In the genomic region with DNA sequence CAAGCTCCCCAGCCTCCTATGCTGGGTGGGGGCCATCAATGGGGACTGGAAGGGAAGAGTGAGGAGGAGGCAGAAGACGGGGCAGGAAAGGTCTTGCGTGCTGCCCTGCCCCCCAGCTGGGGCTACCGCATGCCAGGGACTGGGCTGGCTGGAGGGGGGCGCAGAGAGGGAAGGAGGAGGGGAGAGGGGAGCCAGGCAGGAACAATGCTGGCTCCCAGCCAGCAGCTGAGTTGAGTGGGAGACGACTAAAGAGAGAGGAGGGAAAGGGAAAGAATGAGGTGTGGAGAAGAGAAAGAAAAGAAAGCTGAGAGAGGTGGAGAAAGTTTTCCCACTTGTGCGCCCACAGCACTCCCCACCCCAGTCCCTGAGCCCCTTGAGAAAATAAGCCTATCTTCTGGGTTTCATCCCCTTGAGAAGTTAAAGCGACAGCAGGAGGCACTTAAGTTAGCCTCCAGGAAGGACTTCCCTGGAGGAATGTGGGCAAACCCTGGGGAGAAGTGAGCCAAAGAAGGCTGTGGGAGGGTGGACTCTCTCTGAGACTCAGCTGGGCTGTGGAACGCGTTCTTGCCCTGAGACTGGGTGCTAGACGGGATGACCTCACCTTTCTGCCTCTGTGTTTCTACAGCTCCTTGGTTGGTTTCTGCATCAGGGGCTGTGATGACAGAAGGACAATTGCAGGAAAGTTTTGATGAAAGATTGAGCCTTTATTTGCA, we compare ENCODE assay signal across 10 cellular contexts. TPM values are rescaled to one million over a fixed set of nuclear protein-coding genes. Genes with fewer than 3 reads are reported as not detected.
DNase-seq lines count a peak whose midpoint lies in the region; ATAC-seq, FAIRE-seq and TF ChIP-seq lines count a peak whose summit lies in the region.
"Had no signal": no experiment of that assay in that cellular context is flagged by ENCODE, and none has a peak within 500 bp of the region (broad histone marks: within the 10 kb centered on the region; RNA-seq: fewer than 3 reads in every experiment).

No MANE protein-coding gene starts in this region.

- peaks cover 53% of the 10 kb centered on the region for H3K4me1 ChIP-seq in GM23338 (ENCODE audit: insufficient read depth)

- peaks cover 57% of the 10 kb centered on the region for H3K4me1 Mint-ChIP-seq in GM23338
- peaks cover 62% of the 10 kb centered on the region for H3K4me1 Mint-ChIP-seq in osteocyte (ENCODE audit: unreplicated experiment)

- H3K27me3 ChIP-seq in GM23338 (ENCODE audit: insufficient read depth): peaks cover 22% of the 10 kb centered on the region

- peaks cover 24% of the 10 kb centered on the region for H3K27me3 Mint-ChIP-seq in GM23338 (ENCODE audit: insufficient read depth, low read depth, poor library complexity)
- H3K27me3 Mint-ChIP-seq in osteocyte (ENCODE audit: unreplicated experiment): peaks cover 3% of the 10 kb centered on the region

- H3K9me3 Mint-ChIP-seq in GM23338: no peaks in the 10 kb centered on the region; the same call in 2 of the 3 replicates
- H3K9me3 Mint-ChIP-seq in osteocyte (ENCODE audit: unreplicated experiment): no peaks in the 10 kb centered on the region
- H3K9me3 Mint-ChIP-seq: activated T-cell treated with anti-CD3 and anti-CD28 coated beads, Interleukin-2, amount 50 U/mL, for 24 hours had no signal

- H4K20me1 ChIP-seq in GM23338 (replicated peaks; ENCODE audit: insufficient read depth): no peaks in the 10 kb centered on the region

- no peak for TF ChIP-seq CTCF in GM23338 (conservative IDR thresholded peaks at IDR 0.05; ENCODE audit: low read depth in 2 of 2)
- no peak for TF ChIP-seq CTCF in osteocyte (IDR thresholded peaks at IDR 0.05)

- H3F3A ChIP-seq in GM23338 (replicated peaks; ENCODE audit: low read depth): peaks cover 36% of the 10 kb centered on the region

- H3K27ac Mint-ChIP-seq in GM23338 (peak overlapping the region; percentile 2; the same call in 1 of the 2 replicates), osteocyte (ENCODE audit: unreplicated experiment) (peak overlapping the region; percentile 86)
- H3K27ac Mint-ChIP-seq: activated T-cell treated with anti-CD3 and anti-CD28 coated beads, Interleukin-2, amount 50 U/mL, for 24 hours had no signal

- H3K4me3 ChIP-seq in GM23338: peak overlapping the region; percentile 51
- H3K4me3 ChIP-seq: lung had no signal

- H3K27ac ChIP-seq in GM23338 (ENCODE audit: low read depth) (no peak overlapping the region), epithelial cell of prostate (peak overlapping the region; percentile 70)

- no peaks in the 10 kb centered on the region for H3K36me3 ChIP-seq in GM23338 (ENCODE audit: insufficient read depth)

- H3K4me3 Mint-ChIP-seq in GM23338: peak overlapping the region; percentile 67
- peak overlapping the region; percentile 64 for H3K4me3 Mint-ChIP-seq in osteocyte (ENCODE audit: unreplicated experiment)
- H3K4me3 Mint-ChIP-seq: activated T-cell treated with anti-CD3 and anti-CD28 coated beads, Interleukin-2, amount 50 U/mL, for 24 hours had no signal

- FAIRE-seq in frontal cortex (lab: Jason Lieb, UNC): no peak

- H3K79me2 ChIP-seq in GM23338 (replicated peaks; ENCODE audit: insufficient read depth): no peaks in the 10 kb centered on the region

- peak; percentile 0 for ATAC-seq in GM23338

- H3K36me3 Mint-ChIP-seq in GM23338 (ENCODE audit: low read depth): no peaks in the 10 kb centered on the region; the same call in 2 of the 3 replicates
- H3K36me3 Mint-ChIP-seq in osteocyte (ENCODE audit: unreplicated experiment): no peaks in the 10 kb centered on the region

- H2AFZ ChIP-seq in GM23338: peak overlapping the region; percentile 67; the same call in 1 of the 2 replicates

- no peak for DNase-seq in GM23338 (ENCODE audit: low spot score)
- peak; percentile 64 for DNase-seq in NCI-H226
- no peak for DNase-seq in epithelial cell of prostate (ENCODE audit: low read depth, low spot score)
- DNase-seq in osteocyte (ENCODE audit: extremely low spot score, unreplicated experiment): no peak
- DNase-seq in frontal cortex (ENCODE audit: low spot score in 2 of 2): no peak
- no peak for DNase-seq in COR-L47 (lab: John Stamatoyannopoulos, UW)
- no peak for DNase-seq in activated gamma-delta T cell (lab: John Stamatoyannopoulos, UW)
- no peak for DNase-seq in DMS153 treated with DMSO at 0.1 percent for 48 hours (lab: John Stamatoyannopoulos, UW; ENCODE audit: unreplicated experiment)

- peak overlapping the region; percentile 89 for H3K4me2 ChIP-seq in GM23338

- no peaks in the 10 kb centered on the region for H3K9me2 ChIP-seq in GM23338 (ENCODE audit: insufficient read depth)

TF ChIP-seq in GM23338, 12 proteins besides CTCF, POLR2A, EP300 and RAD21 (continues in another document):
- TF ChIP-seq ZNF331 (CRISPR knock-in tag; IDR thresholded peaks at IDR 0.05; ENCODE audit: low read depth): no peak
- TF ChIP-seq, protein P1, sequence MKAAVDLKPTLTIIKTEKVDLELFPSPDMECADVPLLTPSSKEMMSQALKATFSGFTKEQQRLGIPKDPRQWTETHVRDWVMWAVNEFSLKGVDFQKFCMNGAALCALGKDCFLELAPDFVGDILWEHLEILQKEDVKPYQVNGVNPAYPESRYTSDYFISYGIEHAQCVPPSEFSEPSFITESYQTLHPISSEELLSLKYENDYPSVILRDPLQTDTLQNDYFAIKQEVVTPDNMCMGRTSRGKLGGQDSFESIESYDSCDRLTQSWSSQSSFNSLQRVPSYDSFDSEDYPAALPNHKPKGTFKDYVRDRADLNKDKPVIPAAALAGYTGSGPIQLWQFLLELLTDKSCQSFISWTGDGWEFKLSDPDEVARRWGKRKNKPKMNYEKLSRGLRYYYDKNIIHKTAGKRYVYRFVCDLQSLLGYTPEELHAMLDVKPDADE (IDR thresholded peaks at IDR 0.05): no peak
- TF ChIP-seq CREB1 (CRISPR knock-in tag; IDR thresholded peaks at IDR 0.05; ENCODE audit: low read depth): no peak
- TF ChIP-seq EZH2phosphoT487 (IDR thresholded peaks at IDR 0.05; ENCODE audit: unreplicated experiment): no peak

RNA-seq across cellular contexts. Expression of a gene that starts 12.9 kb away (rescaled TPM):
- total RNA-seq in GM23338 (2014; rRNA removed; shearing (Covaris generic)): 85.3 and 95.9 TPM in 2 replicates
- 25.0 and 27.5 TPM in 2 replicates for polyA plus RNA-seq in GM23338 (2016; fragmentation: Nextera tagmentation; extraction: Ambion mirVana)
- total RNA-seq in osteocyte: 24.2 and 26.5 TPM in 2 replicates
- total RNA-seq in frontal cortex: 43.2 TPM

RNA-seq across cellular contexts. Expression of a gene that starts 15.3 kb away (rescaled TPM):
- 35.1 and 45.9 TPM in 2 replicates for total RNA-seq in GM23338 (2014; rRNA removed; shearing (Covaris generic))
- polyA plus RNA-seq in GM23338 (2016; fragmentation: Nextera tagmentation; extraction: Ambion mirVana): 137 and 138 TPM in 2 replicates
- 144 and 146 TPM in 2 replicates for total RNA-seq in osteocyte
- total RNA-seq in frontal cortex: 7.7 TPM

RNA-seq across cellular contexts. Expression of a gene that starts 38.2 kb away (rescaled TPM):
- total RNA-seq in GM23338 (2014; rRNA removed; shearing (Covaris generic)): 12.9 and 18.3 TPM in 2 replicates
- 18.1 and 21.1 TPM in 2 replicates for polyA plus RNA-seq in GM23338 (2016; fragmentation: Nextera tagmentation; extraction: Ambion mirVana)
- total RNA-seq in osteocyte: 21.3 and 24.1 TPM in 2 replicates
- 5.7 TPM for total RNA-seq in frontal cortex

RNA-seq across cellular contexts. Expression of a gene that starts 38.5 kb away (rescaled TPM):
- total RNA-seq in GM23338 (2014; rRNA removed; shearing (Covaris generic)): 34.9 and 50.9 TPM in 2 replicates
- polyA plus RNA-seq in GM23338 (2016; fragmentation: Nextera tagmentation; extraction: Ambion mirVana): 22.2 and 23.1 TPM in 2 replicates
- total RNA-seq in osteocyte (33.0 and 37.7 TPM in 2 replicates), frontal cortex (7.3 TPM)

RNA-seq across cellular contexts. Expression of a gene that starts 48.2 kb away (rescaled TPM):
- 5.5 and 8.0 TPM in 2 replicates for total RNA-seq in GM23338 (2014; rRNA removed; shearing (Covaris generic))
- 2.3 and 3.6 TPM in 2 replicates for polyA plus RNA-seq in GM23338 (2016; fragmentation: Nextera tagmentation; extraction: Ambion mirVana)
- total RNA-seq in osteocyte (0.29 and 0.43 TPM in 2 replicates), frontal cortex (52.2 TPM)
